In genomic region chr1:55277377-55278130, GRCh38 we compare ENCODE assay signal across 7 cellular contexts.
DNase-seq lines count a peak whose midpoint lies in the region; ATAC-seq and TF ChIP-seq lines count a peak whose summit lies in the region.

No MANE protein-coding gene starts in this region.

- ATAC-seq in HG02759 (IDR thresholded peaks at IDR 0.05; ENCODE audit: unreplicated experiment): peak; percentile 93

- peak; percentile 79 for TF ChIP-seq CTCF in GM12875 (IDR thresholded peaks at IDR 0.05; ENCODE audit: borderline replicate concordance, insufficient read depth, low read depth, low read length)

- peaks cover 28% of the 10 kb centered on the region for H3K4me1 ChIP-seq in skeletal muscle satellite cell (ENCODE audit: control insufficient read depth, insufficient read depth, low read length)

- peak overlapping the region; percentile 13 for H3K27ac Mint-ChIP-seq in T-helper 1 cell treated with Interleukin-12 subunit alpha and Interleukin-12 subunit beta and Interleukin-4 antibody, amounts not matched to agents 30 μg/mL and 1 μg/mL, for 36 hours

- H3K4me1 Mint-ChIP-seq in T-helper 1 cell treated with Interleukin-12 subunit alpha and Interleukin-12 subunit beta and Interleukin-4 antibody, amounts not matched to agents 30 μg/mL and 1 μg/mL, for 36 hours (ENCODE audit: low read depth): peaks cover 6% of the 10 kb centered on the region

- H3K36me3 Mint-ChIP-seq in T-helper 1 cell treated with Interleukin-12 subunit alpha and Interleukin-12 subunit beta and Interleukin-4 antibody, amounts not matched to agents 30 μg/mL and 1 μg/mL, for 36 hours (ENCODE audit: low read depth): no peaks in the 10 kb centered on the region

- peak; percentile 60 for DNase-seq in NCI-H128 (lab: John Stamatoyannopoulos, UW; ENCODE audit: unreplicated experiment)
- peak; percentile 26 for DNase-seq in amniotic stem cell (lab: John Stamatoyannopoulos, UW)
- peak; percentile 57 for DNase-seq in hepatic stellate cell (ENCODE audit: low spot score)

- H3K9me3 Mint-ChIP-seq in T-helper 1 cell treated with Interleukin-12 subunit alpha and Interleukin-12 subunit beta and Interleukin-4 antibody, amounts not matched to agents 30 μg/mL and 1 μg/mL, for 36 hours: no peaks in the 10 kb centered on the region

- peaks cover 8% of the 10 kb centered on the region for H3K27me3 Mint-ChIP-seq in T-helper 1 cell treated with Interleukin-12 subunit alpha and Interleukin-12 subunit beta and Interleukin-4 antibody, amounts not matched to agents 30 μg/mL and 1 μg/mL, for 36 hours (ENCODE audit: low read depth)

- no peaks in the 10 kb centered on the region for H3K27me3 ChIP-seq in skeletal muscle satellite cell (ENCODE audit: control insufficient read depth, insufficient read depth, low read length)

- no peaks in the 10 kb centered on the region for H3K36me3 ChIP-seq in skeletal muscle satellite cell (ENCODE audit: insufficient read depth, low read length)

- no peaks in the 10 kb centered on the region for H3K9me3 ChIP-seq in skeletal muscle satellite cell (replicated peaks; ENCODE audit: low read length)

- no peak overlapping the region for H3K4me3 ChIP-seq in GM12875 (ENCODE audit: low read depth, low read length)
- H3K4me3 ChIP-seq in skeletal muscle satellite cell (ENCODE audit: low read length): no peak overlapping the region

- peak overlapping the region; percentile 56 for H3K4me2 ChIP-seq in skeletal muscle satellite cell (ENCODE audit: low read length)

- no peak overlapping the region for H3K9ac ChIP-seq in skeletal muscle satellite cell (ENCODE audit: low read depth, low read length)

- H3K4me3 Mint-ChIP-seq in T-helper 1 cell treated with Interleukin-12 subunit alpha and Interleukin-12 subunit beta and Interleukin-4 antibody, amounts not matched to agents 30 μg/mL and 1 μg/mL, for 36 hours: no peak overlapping the region
